25 cellular contexts compared by ENCODE assay signal in the genomic region with DNA sequence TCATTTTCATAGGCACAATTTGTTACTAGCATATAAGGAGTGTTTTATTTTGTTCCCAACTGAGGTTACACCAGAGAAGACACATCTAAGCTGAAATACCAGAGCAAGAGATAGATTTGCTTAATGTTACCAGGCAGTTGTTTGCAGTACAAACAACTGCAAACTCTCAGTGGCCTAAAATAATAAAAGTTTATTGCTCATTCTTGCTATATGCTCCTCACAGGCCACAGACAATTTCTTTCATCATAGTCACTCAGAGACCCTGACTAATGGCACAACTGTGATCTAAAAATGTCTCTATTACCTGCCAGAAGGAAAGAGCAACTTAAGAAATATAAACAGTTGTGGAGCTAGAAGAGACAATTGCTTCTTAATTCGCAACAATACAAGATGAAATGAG.
DNase-seq lines count a peak whose midpoint lies in the region; ATAC-seq and TF ChIP-seq lines count a peak whose summit lies in the region.
"Had no signal": no experiment of that assay in that cellular context is flagged by ENCODE, and none has a peak within 500 bp of the region (broad histone marks: within the 10 kb centered on the region; RNA-seq: fewer than 3 reads in every experiment).

No MANE protein-coding gene starts in this region.

- no TSS peak for BruUV-seq in A673 (replicated peaks; lab: Mats Ljungman, UMichigan)

- no peaks in the 10 kb centered on the region for H3K9me2 ChIP-seq in GM23248 (ENCODE audit: insufficient read depth)

- H3K4me3 Mint-ChIP-seq in activated CD8-positive, alpha-beta T cell treated with anti-CD3 and anti-CD28 coated beads for 36 hours: no peak overlapping the region
- H3K4me3 Mint-ChIP-seq in activated CD8-positive, alpha-beta T cell treated with anti-CD3 and anti-CD28 coated beads, Interleukin-2, amount 10 ng/mL, durations not matched to agents 7 days and 5 days: no peak overlapping the region
- peak overlapping the region in 8 of 10 donors; percentile 7 to 79 (median 72) for H3K4me3 Mint-ChIP-seq in naive thymus-derived CD4-positive, alpha-beta T cell
- H3K4me3 Mint-ChIP-seq: activated CD4-positive, alpha-beta T cell treated with anti-CD3 and anti-CD28 coated beads, Interleukin-2, amount 10 ng/mL, durations not matched to agents 7 days and 5 days; brain; H9; neural progenitor cell; stimulated activated naive B cell treated with anti-CD40 and anti-IgM and Interleukin-4, amounts not matched to agents 10 μg/mL and 1 μg/mL and 100 μg/mL, for 72 hours had no signal

- peaks cover 84% of the 10 kb centered on the region for H3K4me1 Mint-ChIP-seq in activated CD8-positive, alpha-beta T cell treated with anti-CD3 and anti-CD28 coated beads for 36 hours (ENCODE audit: low read depth)
- peaks cover 84% of the 10 kb centered on the region for H3K4me1 Mint-ChIP-seq in activated CD8-positive, alpha-beta T cell treated with anti-CD3 and anti-CD28 coated beads, Interleukin-2, amount 10 ng/mL, durations not matched to agents 7 days and 5 days (ENCODE audit: low read depth)
- H3K4me1 Mint-ChIP-seq in naive thymus-derived CD4-positive, alpha-beta T cell: peaks cover 38 to 95% (median 83%) of the 10 kb centered on the region in 7 donors

- H3K27ac ChIP-seq in GM23248 (peak overlapping the region; percentile 31), A673 (ENCODE audit: low read depth, low read length, poor library complexity, severe bottlenecking) (no peak overlapping the region)
- peak overlapping the region; percentile 31 for H3K27ac ChIP-seq in naive thymus-derived CD4-positive, alpha-beta T cell (ENCODE audit: low read depth, low read length)
- H3K27ac ChIP-seq: neural progenitor cell, prostate gland had no signal

- intact Hi-C loops in activated CD8-positive, alpha-beta T cell treated with anti-CD3 and anti-CD28 coated beads for 36 hours (cut with micrococcal nuclease): loop anchor here (5.0 kb wide), 1 partner anchor 150 kb away; no protein-coding TSS in a partner anchor
- intact Hi-C loops in naive thymus-derived CD4-positive, alpha-beta T cell (cut with micrococcal nuclease): loop anchor here (2.0 to 5.0 kb wide), 2 partner anchors 14 to 45 kb away; no protein-coding TSS in a partner anchor
- intact Hi-C loops in A673 (cut with micrococcal nuclease; ENCODE audit: unreplicated experiment): loop anchor here (5.0 kb wide), 1 partner anchor 655 kb away; no protein-coding TSS in a partner anchor

- in situ Hi-C loops in GM23248 (cut with MboI) (no loop called here), HAP-1 (cut with MboI; ENCODE audit: low sequenced_read_pairs) (no loop called here)

- no peak for DNase-seq in activated CD8-positive, alpha-beta T cell treated with anti-CD3 and anti-CD28 coated beads for 36 hours
- no peak for DNase-seq in activated CD8-positive, alpha-beta T cell treated with anti-CD3 and anti-CD28 coated beads, Interleukin-2, amount 10 ng/mL, durations not matched to agents 7 days and 5 days
- DNase-seq in GM23248 (peak; percentile 58), adipocyte (ENCODE audit: low read depth) (peak; percentile 13), HAP-1 (ENCODE audit: low spot score in 2 of 2) (no peak), A673 (ENCODE audit: low spot score) (no peak)
- DNase-seq in naive thymus-derived CD4-positive, alpha-beta T cell: no peak
- DNase-seq: ACHN; activated CD4-positive, alpha-beta T cell treated with anti-CD3 and anti-CD28 coated beads, Interleukin-2, amount 10 ng/mL, durations not matched to agents 7 days and 5 days; activated CD8-positive, alpha-beta memory T cell treated with anti-CD3 and anti-CD28 coated beads, Interleukin-2, amount 50 U/mL, for 4 hours; activated gamma-delta T cell; C1 segment of cervical spinal cord; DMS153; H9; kidney glomerular epithelial cell; mesenchymal stem cell; NCI-H1105 treated with DMSO at 0.1 percent for 48 hours; NCI-H2107; NCI-H69; stimulated activated CD4-positive, alpha-beta T cell treated with anti-CD3 and anti-CD28 coated beads, Interleukin-1b, Interleukin-23, amount 100 ng/mL, for 48 hours; stimulated activated naive B cell treated with anti-CD40 and anti-IgM and Interleukin-4, amounts not matched to agents 10 μg/mL and 1 μg/mL and 100 μg/mL, for 72 hours had no signal

- TF ChIP-seq CTCF in activated CD8-positive, alpha-beta T cell treated with anti-CD3 and anti-CD28 coated beads for 36 hours (IDR thresholded peaks at IDR 0.05): no peak
- no peak for TF ChIP-seq CTCF in A673 (conservative IDR thresholded peaks at IDR 0.05; ENCODE audit: low read depth, low read length)

- CTCF ChIA-PET in activated CD8-positive, alpha-beta T cell treated with anti-CD3 and anti-CD28 coated beads for 36 hours (lab: Charles Lee): interaction anchor here (1.0 to 4.0 kb wide), 6 partner anchors 9 to 149 kb away, joined by 3 to 23 read pairs (median 4); no protein-coding TSS in a partner anchor
- CTCF ChIA-PET in activated CD8-positive, alpha-beta T cell treated with anti-CD3 and anti-CD28 coated beads, Interleukin-2, amount 10 ng/mL, durations not matched to agents 7 days and 5 days (lab: Charles Lee): interaction anchor here (0.7 to 2.2 kb wide), 11 partner anchors 9 to 149 kb away, joined by 3 to 11 read pairs (median 3); a partner anchor contains a TSS
- CTCF ChIA-PET in naive thymus-derived CD4-positive, alpha-beta T cell (lab: Charles Lee): interaction anchor here (0.6 to 1.1 kb wide), 2 partner anchors 9 to 997 kb away, joined by 3 to 4 read pairs; no protein-coding TSS in a partner anchor
- CTCF ChIA-PET in A673 (lab: Charles Lee): no interaction called here

- H3K9me3 Mint-ChIP-seq in activated CD8-positive, alpha-beta T cell treated with anti-CD3 and anti-CD28 coated beads for 36 hours: peaks cover 4% of the 10 kb centered on the region
- no peaks in the 10 kb centered on the region for H3K9me3 Mint-ChIP-seq in activated CD8-positive, alpha-beta T cell treated with anti-CD3 and anti-CD28 coated beads, Interleukin-2, amount 10 ng/mL, durations not matched to agents 7 days and 5 days (ENCODE audit: insufficient read depth)
- peaks cover 0 to 8% (median 2%) of the 10 kb centered on the region in 11 donors for H3K9me3 Mint-ChIP-seq in naive thymus-derived CD4-positive, alpha-beta T cell
- H3K9me3 Mint-ChIP-seq: brain; H9; neural progenitor cell; stimulated activated naive B cell treated with anti-CD40 and anti-IgM and Interleukin-4, amounts not matched to agents 10 μg/mL and 1 μg/mL and 100 μg/mL, for 72 hours had no signal

- POLR2A ChIA-PET in activated CD8-positive, alpha-beta T cell treated with anti-CD3 and anti-CD28 coated beads for 36 hours (lab: Charles Lee): interaction anchor here (0.6 to 1.4 kb wide), 4 partner anchors 94 to 286 kb away, joined by 3 read pairs; no protein-coding TSS in a partner anchor
- POLR2A ChIA-PET in activated CD8-positive, alpha-beta T cell treated with anti-CD3 and anti-CD28 coated beads, Interleukin-2, amount 10 ng/mL, durations not matched to agents 7 days and 5 days (lab: Charles Lee): interaction anchor here (1.2 kb wide), 1 partner anchor 75 kb away, joined by 4 read pairs; no protein-coding TSS in a partner anchor
- POLR2A ChIA-PET in naive thymus-derived CD4-positive, alpha-beta T cell (lab: Charles Lee): interaction anchor here (0.8 to 1.1 kb wide), 5 partner anchors 8 to 65 kb away, joined by 3 to 5 read pairs (median 3); no protein-coding TSS in a partner anchor
- POLR2A ChIA-PET in A673 (lab: Charles Lee; ENCODE audit: low non-redundant PET): no interaction called here

- H3K27ac Mint-ChIP-seq in activated CD8-positive, alpha-beta T cell treated with anti-CD3 and anti-CD28 coated beads for 36 hours: peak overlapping the region; percentile 43
- no peak overlapping the region for H3K27ac Mint-ChIP-seq in activated CD8-positive, alpha-beta T cell treated with anti-CD3 and anti-CD28 coated beads, Interleukin-2, amount 10 ng/mL, durations not matched to agents 7 days and 5 days
- H3K27ac Mint-ChIP-seq in naive thymus-derived CD4-positive, alpha-beta T cell: peak overlapping the region in 8 of 9 donors; percentile 77 to 99 (median 92)
- H3K27ac Mint-ChIP-seq: activated CD4-positive, alpha-beta T cell treated with anti-CD3 and anti-CD28 coated beads, Interleukin-2, amount 10 ng/mL, durations not matched to agents 7 days and 5 days; brain; H9; neural progenitor cell; stimulated activated naive B cell treated with anti-CD40 and anti-IgM and Interleukin-4, amounts not matched to agents 10 μg/mL and 1 μg/mL and 100 μg/mL, for 72 hours had no signal

- no peak overlapping the region for H3K4me2 ChIP-seq in GM23248 (ENCODE audit: unreplicated experiment)
- H3K4me2 ChIP-seq: neural progenitor cell had no signal

- no peak overlapping the region for H2AFZ ChIP-seq in GM23248
- H2AFZ ChIP-seq: neural progenitor cell had no signal

- H3K9ac ChIP-seq in GM23248 (no peak overlapping the region), adipocyte (ENCODE audit: low read length) (no peak overlapping the region)
- H3K9ac ChIP-seq: neural progenitor cell had no signal

- peaks cover 19% of the 10 kb centered on the region for H3F3A ChIP-seq in GM23248 (ENCODE audit: insufficient read depth)

- H3K9me3 ChIP-seq in GM23248 (ENCODE audit: low read depth) (no peaks in the 10 kb centered on the region), adipocyte (ENCODE audit: control insufficient read depth, low read length) (no peaks in the 10 kb centered on the region), HAP-1 (no peaks in the 10 kb centered on the region), A673 (ENCODE audit: low read depth, low read length, poor library complexity, severe bottlenecking) (no peaks in the 10 kb centered on the region)
- no peaks in the 10 kb centered on the region for H3K9me3 ChIP-seq in naive thymus-derived CD4-positive, alpha-beta T cell (ENCODE audit: control insufficient read depth in 2 of 3, low read length in 3 of 3)
- H3K9me3 ChIP-seq: prostate gland had no signal

- 82 to 86% methylated on average over 1 of the region's 1 CpG for WGBS in GM23248 (ENCODE audit: low coverage in 1 of 2, low lambda C conversion rate in 2 of 2, missing lambda C conversion rate in 2 of 2), 2 experiments

- no peaks in the 10 kb centered on the region for H3K27me3 Mint-ChIP-seq in activated CD8-positive, alpha-beta T cell treated with anti-CD3 and anti-CD28 coated beads for 36 hours
- peaks cover 2% of the 10 kb centered on the region for H3K27me3 Mint-ChIP-seq in activated CD8-positive, alpha-beta T cell treated with anti-CD3 and anti-CD28 coated beads, Interleukin-2, amount 10 ng/mL, durations not matched to agents 7 days and 5 days (ENCODE audit: low read depth)
- peaks cover 0 to 9% (median 0%) of the 10 kb centered on the region in 5 donors for H3K27me3 Mint-ChIP-seq in naive thymus-derived CD4-positive, alpha-beta T cell

- H3K36me3 Mint-ChIP-seq in activated CD8-positive, alpha-beta T cell treated with anti-CD3 and anti-CD28 coated beads for 36 hours (ENCODE audit: low read depth): peaks cover 5% of the 10 kb centered on the region
- H3K36me3 Mint-ChIP-seq in activated CD8-positive, alpha-beta T cell treated with anti-CD3 and anti-CD28 coated beads, Interleukin-2, amount 10 ng/mL, durations not matched to agents 7 days and 5 days (ENCODE audit: low read depth): peaks cover 18% of the 10 kb centered on the region
- peaks cover 0 to 9% (median 4%) of the 10 kb centered on the region in 5 donors for H3K36me3 Mint-ChIP-seq in naive thymus-derived CD4-positive, alpha-beta T cell
- H3K36me3 Mint-ChIP-seq: brain, neural progenitor cell had no signal

- H3K27me3 ChIP-seq in GM23248 (replicated peaks; ENCODE audit: insufficient read depth): no peaks in the 10 kb centered on the region
- H3K27me3 ChIP-seq in adipocyte (replicated peaks; ENCODE audit: control insufficient read depth, insufficient read depth, low read length): no peaks in the 10 kb centered on the region
- no peaks in the 10 kb centered on the region for H3K27me3 ChIP-seq in naive thymus-derived CD4-positive, alpha-beta T cell (ENCODE audit: control insufficient read depth in 2 of 2, insufficient read depth in 2 of 2, low read length in 2 of 2)
- no peaks in the 10 kb centered on the region for H3K27me3 ChIP-seq in HAP-1 (ENCODE audit: low read depth)
- H3K27me3 ChIP-seq in A673 (replicated peaks; ENCODE audit: insufficient read depth, low read depth, low read length, poor library complexity): peaks cover 41% of the 10 kb centered on the region
- H3K27me3 ChIP-seq: neural progenitor cell had no signal

- ATAC-seq in activated CD8-positive, alpha-beta T cell treated with anti-CD3 and anti-CD28 coated beads for 36 hours: peak; percentile 12
- no peak for ATAC-seq in activated CD8-positive, alpha-beta T cell treated with anti-CD3 and anti-CD28 coated beads, Interleukin-2, amount 10 ng/mL, durations not matched to agents 7 days and 5 days
- ATAC-seq in naive thymus-derived CD4-positive, alpha-beta T cell: no peak
- ATAC-seq in HG02981 (IDR thresholded peaks at IDR 0.05; ENCODE audit: unreplicated experiment): no peak

- H3K4me3 ChIP-seq in GM23248: no peak overlapping the region
- no peak overlapping the region for H3K4me3 ChIP-seq in adipocyte (ENCODE audit: low read length)
- no peak overlapping the region for H3K4me3 ChIP-seq in naive thymus-derived CD4-positive, alpha-beta T cell (ENCODE audit: low read length)
- no peak overlapping the region for H3K4me3 ChIP-seq in HAP-1
- no peak overlapping the region for H3K4me3 ChIP-seq in A673 (ENCODE audit: low read depth, low read length, poor library complexity, severe bottlenecking)
- H3K4me3 ChIP-seq: neural progenitor cell, prostate gland had no signal

- no peaks in the 10 kb centered on the region for H4K20me1 ChIP-seq in GM23248 (ENCODE audit: insufficient read depth)

- H3K36me3 ChIP-seq in GM23248 (ENCODE audit: low read depth) (no peaks in the 10 kb centered on the region), adipocyte (ENCODE audit: control insufficient read depth, insufficient read depth, low read length, severe bottlenecking) (no peaks in the 10 kb centered on the region), HAP-1 (replicated peaks) (no peaks in the 10 kb centered on the region), A673 (ENCODE audit: insufficient read depth, low read length, poor library complexity, severe bottlenecking) (no peaks in the 10 kb centered on the region)
- no peaks in the 10 kb centered on the region for H3K36me3 ChIP-seq in naive thymus-derived CD4-positive, alpha-beta T cell (ENCODE audit: control insufficient read depth in 2 of 3, insufficient read depth in 3 of 3, low read length in 3 of 3)
- H3K36me3 ChIP-seq: neural progenitor cell, prostate gland had no signal

- H3K79me2 ChIP-seq in GM23248 (ENCODE audit: insufficient read depth): no peaks in the 10 kb centered on the region

- H3K4me1 ChIP-seq in GM23248 (ENCODE audit: insufficient read depth) (peaks cover 22% of the 10 kb centered on the region), adipocyte (ENCODE audit: control insufficient read depth, insufficient read depth, low read length) (peaks cover 20% of the 10 kb centered on the region), HAP-1 (no peaks in the 10 kb centered on the region), A673 (ENCODE audit: insufficient read depth, low read length, poor library complexity, severe bottlenecking) (no peaks in the 10 kb centered on the region)
- peaks cover 48 to 58% of the 10 kb centered on the region in 2 donors for H3K4me1 ChIP-seq in naive thymus-derived CD4-positive, alpha-beta T cell (ENCODE audit: control insufficient read depth in 2 of 2, insufficient read depth in 2 of 2, low read length in 2 of 2)
- H3K4me1 ChIP-seq: prostate gland had no signal

Comparison
In these comparisons a context has a peak if more than half of its experiments do, and no peak if none do; other contexts are left out.
1. DNase-seq: peak in GM23248 (single experiment) and adipocyte (single experiment); none in activated CD8-positive, alpha-beta T cell treated with anti-CD3 and anti-CD28 coated beads for 36 hours (single experiment), activated CD8-positive, alpha-beta T cell treated with anti-CD3 and anti-CD28 coated beads, Interleukin-2, amount 10 ng/mL, durations not matched to agents 7 days and 5 days (single experiment), naive thymus-derived CD4-positive, alpha-beta T cell (0 of 9), HAP-1 (0 of 2) and A673 (single experiment).
2. H3K4me3 Mint-ChIP-seq: peak in naive thymus-derived CD4-positive, alpha-beta T cell (8 of 10); none in activated CD8-positive, alpha-beta T cell treated with anti-CD3 and anti-CD28 coated beads for 36 hours (single experiment) and activated CD8-positive, alpha-beta T cell treated with anti-CD3 and anti-CD28 coated beads, Interleukin-2, amount 10 ng/mL, durations not matched to agents 7 days and 5 days (single experiment).